14 cellular contexts compared by ENCODE assay signal in the genomic region with DNA sequence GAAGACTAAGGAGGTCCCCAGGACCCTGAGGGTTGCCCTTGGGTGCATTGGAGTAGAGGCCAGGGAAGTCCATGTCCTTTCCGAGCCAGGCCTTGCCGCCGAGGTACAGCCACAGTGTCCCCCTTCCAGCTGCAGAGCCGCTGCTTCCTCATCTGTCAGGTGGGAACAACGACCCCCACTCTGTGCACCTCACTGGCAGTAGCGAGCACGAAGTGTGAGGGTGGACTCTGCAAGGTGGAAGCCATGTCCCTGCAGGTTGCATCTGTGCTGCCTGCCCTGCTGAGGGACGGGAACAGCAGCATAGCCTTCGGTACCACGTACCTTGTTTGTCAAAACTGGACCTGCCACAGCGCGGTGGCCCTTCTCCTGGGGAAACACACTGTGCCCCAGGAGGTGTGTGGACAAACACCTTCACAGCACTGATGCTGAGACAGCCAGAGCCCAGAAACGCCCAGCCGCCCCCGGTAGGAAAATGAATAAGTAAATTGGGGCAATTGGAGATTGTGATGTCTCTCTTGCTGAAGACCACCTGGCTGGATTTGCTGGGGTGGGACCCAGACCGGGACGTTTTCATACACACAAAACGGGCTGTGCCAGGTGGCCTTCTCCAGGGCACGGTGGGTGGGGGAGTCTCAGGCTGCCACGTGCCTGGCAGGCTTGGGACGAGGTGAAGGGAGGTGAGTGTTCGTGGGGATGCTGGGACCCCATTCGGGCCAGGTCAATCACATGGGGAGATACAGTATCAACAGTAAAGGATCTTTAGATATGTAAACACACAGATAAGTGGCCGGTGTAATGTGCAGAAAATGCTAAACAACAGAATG.
"Had no signal": no experiment of that assay in that cellular context is flagged by ENCODE, and none has a peak within 500 bp of the region (broad histone marks: within the 10 kb centered on the region; RNA-seq: fewer than 3 reads in every experiment).

No MANE protein-coding gene starts in this region.

- H3K9me3 ChIP-seq: esophagus squamous epithelium, ovary had no signal

- H3K27ac ChIP-seq: cardiac muscle cell, esophagus squamous epithelium, ovary had no signal

- H3K4me3 ChIP-seq: cardiac muscle cell, esophagus squamous epithelium, ovary had no signal

- H3K36me3 ChIP-seq: cardiac muscle cell, esophagus squamous epithelium, ovary had no signal

- ATAC-seq: activated CD4-positive, CD25-positive, alpha-beta regulatory T cell treated with anti-CD3 and anti-CD28 coated beads, Interleukin-2, amount 50 U/mL, for 24 hours; activated T-cell treated with anti-CD3 and anti-CD28 coated beads, Interleukin-2, amount 50 U/mL, for 72 hours; naive thymus-derived CD8-positive, alpha-beta T cell had no signal

- DNase-seq: activated CD4-positive, alpha-beta T cell treated with anti-CD3 and anti-CD28 coated beads, Interleukin-2, amount 50 U/mL, for 1 hour; activated gamma-delta T cell treated with Interleukin-2 at 50 U/mL for 16 hours; activated naive CD8-positive, alpha-beta T cell treated with anti-CD3 and anti-CD28 coated beads for 36 hours; activated T-cell treated with anti-CD3 and anti-CD28 coated beads, Interleukin-2, amount 50 U/mL, for 72 hours; amniotic stem cell; dermis blood vessel endothelial cell; effector memory CD4-positive, alpha-beta T cell; esophagus squamous epithelium; stimulated activated naive B cell treated with anti-CD40 and anti-IgM and Interleukin-4, amounts not matched to agents 10 μg/mL and 1 μg/mL and 100 μg/mL, for 72 hours; T1000 had no signal

- H3K4me1 ChIP-seq: esophagus squamous epithelium had no signal

- H3K27me3 ChIP-seq: cardiac muscle cell, ovary had no signal
